In the genomic region with DNA sequence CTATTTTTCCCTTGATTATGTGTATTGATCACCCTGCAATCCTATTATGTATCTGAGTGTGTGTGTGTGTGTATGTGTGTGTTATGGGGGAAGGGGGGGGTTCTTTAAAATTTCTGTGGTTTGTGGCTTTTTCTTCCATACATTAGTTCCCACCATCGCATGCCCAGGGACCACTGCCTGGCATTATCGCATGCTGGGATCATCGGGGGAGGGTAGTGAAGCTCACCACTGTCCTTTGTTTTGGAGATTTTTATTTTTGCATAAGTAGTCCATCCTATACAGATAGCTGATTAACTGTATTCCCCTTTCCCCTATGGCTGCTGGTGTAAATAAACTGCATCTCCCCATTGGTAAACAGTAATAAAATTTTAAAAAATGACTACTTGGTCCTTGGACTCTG, we compare ENCODE assay signal across 13 cellular contexts. TPM values are rescaled to one million over a fixed set of nuclear protein-coding genes. Genes with fewer than 3 reads are reported as not detected.
DNase-seq lines count a peak whose midpoint lies in the region; ATAC-seq, FAIRE-seq and TF ChIP-seq lines count a peak whose summit lies in the region.
"Had no signal": no experiment of that assay in that cellular context is flagged by ENCODE, and none has a peak within 500 bp of the region (broad histone marks: within the 10 kb centered on the region; RNA-seq: fewer than 3 reads in every experiment).

No MANE protein-coding gene starts in this region.

- no peak overlapping the region for H3K9ac ChIP-seq in keratinocyte (ENCODE audit: control insufficient read depth, extremely low read depth, insufficient read depth, low read length)
- H3K9ac ChIP-seq in stomach smooth muscle (ENCODE audit: low read length in 2 of 2), result peak overlapping the region in 1 of 2 donors; percentile 98

- H2AFZ ChIP-seq in keratinocyte (ENCODE audit: control insufficient read depth, low read length), result no peak overlapping the region

- no peak for FAIRE-seq in keratinocyte (lab: Jason Lieb, UNC)
- FAIRE-seq: TTC549 had no signal

- peaks cover 8 to 34% of the 10 kb centered on the region in 2 donors for H3K36me3 Mint-ChIP-seq in activated T-cell treated with anti-CD3 and anti-CD28 coated beads, Interleukin-2, amount 50 U/mL, for 72 hours (ENCODE audit: insufficient read depth in 2 of 2)
- H3K36me3 Mint-ChIP-seq in activated naive CD8-positive, alpha-beta T cell treated with anti-CD3 and anti-CD28 coated beads, Interleukin-2, amount 50 U/mL, for 24 hours (ENCODE audit: low read depth), result peaks cover 55% of the 10 kb centered on the region

- no peak for ATAC-seq in activated T-cell treated with anti-CD3 and anti-CD28 coated beads, Interleukin-2, amount 50 U/mL, for 72 hours (replicated peaks in 1 of 2)
- no peak for ATAC-seq in activated naive CD8-positive, alpha-beta T cell treated with anti-CD3 and anti-CD28 coated beads, Interleukin-2, amount 50 U/mL, for 24 hours

- H3K4me1 ChIP-seq in keratinocyte (ENCODE audit: control insufficient read depth, extremely low read depth, insufficient read depth, low read length), result peaks cover 25% of the 10 kb centered on the region
- H3K4me1 ChIP-seq in stomach smooth muscle (ENCODE audit: control insufficient read depth, insufficient read depth, low read length), result peaks cover 26% of the 10 kb centered on the region

- H3K27ac ChIP-seq in keratinocyte (ENCODE audit: control insufficient read depth, insufficient read depth, low read length) (no peak overlapping the region), stomach smooth muscle (ENCODE audit: low read length) (no peak overlapping the region)
- H3K27ac ChIP-seq: suprapubic skin had no signal

- H3K4me3 ChIP-seq in keratinocyte (ENCODE audit: control insufficient read depth in 2 of 3, extremely low read depth in 1 of 3, insufficient read depth in 2 of 3, low read depth in 1 of 3, low read length in 3 of 3) (no peak overlapping the region), stomach smooth muscle (ENCODE audit: low read length in 2 of 2) (peak overlapping the region; percentile 23 to 63)

- H3K36me3 ChIP-seq in keratinocyte (ENCODE audit: control insufficient read depth in 2 of 2, extremely low read depth in 1 of 2, insufficient read depth in 2 of 2, low read length in 2 of 2) (peaks cover 0 to 13% of the 10 kb centered on the region in 2 experiments), stomach smooth muscle (ENCODE audit: control insufficient read depth in 2 of 2, insufficient read depth in 2 of 2, low read length in 2 of 2) (peaks cover 0 to 2% of the 10 kb centered on the region in 2 donors)
- H3K36me3 ChIP-seq: suprapubic skin had no signal

- no peaks in the 10 kb centered on the region for H3K9me3 ChIP-seq in keratinocyte (ENCODE audit: control insufficient read depth, low read depth, low read length)
- no peaks in the 10 kb centered on the region for H3K9me3 ChIP-seq in stomach smooth muscle (ENCODE audit: control insufficient read depth in 2 of 2, low read length in 2 of 2)
- H3K9me3 ChIP-seq: suprapubic skin had no signal

- peaks cover 57% of the 10 kb centered on the region for H3K4me1 Mint-ChIP-seq in activated T-cell treated with anti-CD3 and anti-CD28 coated beads, Interleukin-2, amount 50 U/mL, for 72 hours (ENCODE audit: low read depth)
- peaks cover 50% of the 10 kb centered on the region for H3K4me1 Mint-ChIP-seq in activated naive CD8-positive, alpha-beta T cell treated with anti-CD3 and anti-CD28 coated beads, Interleukin-2, amount 50 U/mL, for 24 hours

- no peaks in the 10 kb centered on the region for H3K9me1 ChIP-seq in keratinocyte (ENCODE audit: control insufficient read depth, extremely low read depth, insufficient read depth, low read length)

- peaks cover 46% of the 10 kb centered on the region for H3K79me2 ChIP-seq in keratinocyte (ENCODE audit: control insufficient read depth, insufficient read depth, low read length)

- no peak for DNase-seq in activated T-cell treated with anti-CD3 and anti-CD28 coated beads, Interleukin-2, amount 50 U/mL, for 72 hours
- DNase-seq in activated T-cell treated with anti-CD3 and anti-CD28 coated beads for 4 hours (no peak), keratinocyte (ENCODE audit: low read depth, low spot score) (no peak), COLO829 (ENCODE audit: low spot score) (no peak), OCI-M1 (lab: John Stamatoyannopoulos, UW) (no peak)
- no peak for DNase-seq in activated naive CD8-positive, alpha-beta T cell treated with anti-CD3 and anti-CD28 coated beads, Interleukin-2, amount 50 U/mL, for 24 hours
- no peak for DNase-seq in stimulated activated CD4-positive, alpha-beta T cell treated with anti-CD3 and anti-CD28 coated beads, Interleukin-2, amount 100 ng/mL, for 48 hours
- DNase-seq: activated naive CD4-positive, alpha-beta T cell treated with Interleukin-2 at 50 U/mL for 16 hours; hypothalamus; NCI-H1436 had no signal

- peak overlapping the region; percentile 99 for H3K4me2 ChIP-seq in keratinocyte (ENCODE audit: control insufficient read depth, extremely low read depth, insufficient read depth, low read depth, low read length)

- dilution Hi-C loops in keratinocyte (cut with MboI; ENCODE audit: extremely low pct_ligation_motif_present, low sequenced_read_pairs), result no loop called here

- peak overlapping the region; percentile 95 to 99 for H3K4me3 Mint-ChIP-seq in activated T-cell treated with anti-CD3 and anti-CD28 coated beads, Interleukin-2, amount 50 U/mL, for 72 hours
- H3K4me3 Mint-ChIP-seq in activated naive CD8-positive, alpha-beta T cell treated with anti-CD3 and anti-CD28 coated beads, Interleukin-2, amount 50 U/mL, for 24 hours, result peak overlapping the region; percentile 45

- no peak for TF ChIP-seq CTCF in keratinocyte (optimal IDR thresholded peaks at IDR 0.05 in 1 of 3, IDR thresholded peaks at IDR 0.05 in 1 of 3, conservative IDR thresholded peaks at IDR 0.05 in 1 of 3; ENCODE audit: extremely low read depth in 1 of 3, insufficient read depth in 2 of 3, low read length in 3 of 3)

- peak overlapping the region; percentile 86 for H3K27ac Mint-ChIP-seq in activated T-cell treated with anti-CD3 and anti-CD28 coated beads, Interleukin-2, amount 50 U/mL, for 72 hours
- H3K27ac Mint-ChIP-seq in activated naive CD8-positive, alpha-beta T cell treated with anti-CD3 and anti-CD28 coated beads, Interleukin-2, amount 50 U/mL, for 24 hours, result no peak overlapping the region

- no peaks in the 10 kb centered on the region for H3K27me3 Mint-ChIP-seq in activated T-cell treated with anti-CD3 and anti-CD28 coated beads, Interleukin-2, amount 50 U/mL, for 72 hours (ENCODE audit: low read depth)
- H3K27me3 Mint-ChIP-seq in activated naive CD8-positive, alpha-beta T cell treated with anti-CD3 and anti-CD28 coated beads, Interleukin-2, amount 50 U/mL, for 24 hours, result no peaks in the 10 kb centered on the region

- no peaks in the 10 kb centered on the region for H3K9me3 Mint-ChIP-seq in activated T-cell treated with anti-CD3 and anti-CD28 coated beads, Interleukin-2, amount 50 U/mL, for 72 hours
- no peaks in the 10 kb centered on the region for H3K9me3 Mint-ChIP-seq in activated naive CD8-positive, alpha-beta T cell treated with anti-CD3 and anti-CD28 coated beads, Interleukin-2, amount 50 U/mL, for 24 hours

- H3K27me3 ChIP-seq in keratinocyte (ENCODE audit: control insufficient read depth, extremely low read depth, insufficient read depth, low read length) (no peaks in the 10 kb centered on the region), stomach smooth muscle (ENCODE audit: control insufficient read depth in 1 of 2, insufficient read depth in 2 of 2, low read length in 2 of 2) (no peaks in the 10 kb centered on the region)
- H3K27me3 ChIP-seq: suprapubic skin had no signal

- peaks cover 23% of the 10 kb centered on the region for H4K20me1 ChIP-seq in keratinocyte (ENCODE audit: control insufficient read depth, extremely low read depth, insufficient read depth, low read length)

RNA-seq across cellular contexts. Expression of gene ATXN7L3B, which starts 3.4 kb away (rescaled TPM):
- 10 to 100 TPM; 25.6 to 28.8 TPM for total RNA-seq in activated T-cell treated with anti-CD3 and anti-CD28 coated beads, Interleukin-2, amount 50 U/mL, for 72 hours
- polyA plus RNA-seq in keratinocyte, result 12.0 to 16.0 TPM (median 15.3 TPM) in 3 replicates
- polyA plus RNA-seq in keratinocyte (2011; ENCODE audit: low read depth), result 8.3 TPM
- polyA plus RNA-seq in keratinocyte (2011; cell fraction: cytosol; rRNA removed), result 10.9 and 16.0 TPM in 2 replicates
- polyA plus RNA-seq in keratinocyte (2011; cell fraction: nucleus; rRNA removed), result 18.7 and 22.3 TPM in 2 replicates
- 10.1 and 12.7 TPM in 2 replicates for polyA plus RNA-seq in keratinocyte (2012; ENCODE audit: low replicate concordance)
- polyA minus RNA-seq in keratinocyte, result 7.9 to 20.3 TPM (median 14.5 TPM) in 3 replicates
- 11.7 TPM for polyA minus RNA-seq in keratinocyte (2011; cell fraction: cytosol; rRNA and poly(A)+ RNA removed)
- 9.0 and 14.7 TPM in 2 replicates for polyA minus RNA-seq in keratinocyte (2011; cell fraction: nucleus; rRNA and poly(A)+ RNA removed)

Comparison
In these comparisons a context has a peak if more than half of its experiments do, and no peak if none do; other contexts are left out.
1. H3K4me3 ChIP-seq: peak in stomach smooth muscle (2 of 2); none in keratinocyte (0 of 3).